Comparison of ENCODE assay signal across 26 cellular contexts in the genomic region with DNA sequence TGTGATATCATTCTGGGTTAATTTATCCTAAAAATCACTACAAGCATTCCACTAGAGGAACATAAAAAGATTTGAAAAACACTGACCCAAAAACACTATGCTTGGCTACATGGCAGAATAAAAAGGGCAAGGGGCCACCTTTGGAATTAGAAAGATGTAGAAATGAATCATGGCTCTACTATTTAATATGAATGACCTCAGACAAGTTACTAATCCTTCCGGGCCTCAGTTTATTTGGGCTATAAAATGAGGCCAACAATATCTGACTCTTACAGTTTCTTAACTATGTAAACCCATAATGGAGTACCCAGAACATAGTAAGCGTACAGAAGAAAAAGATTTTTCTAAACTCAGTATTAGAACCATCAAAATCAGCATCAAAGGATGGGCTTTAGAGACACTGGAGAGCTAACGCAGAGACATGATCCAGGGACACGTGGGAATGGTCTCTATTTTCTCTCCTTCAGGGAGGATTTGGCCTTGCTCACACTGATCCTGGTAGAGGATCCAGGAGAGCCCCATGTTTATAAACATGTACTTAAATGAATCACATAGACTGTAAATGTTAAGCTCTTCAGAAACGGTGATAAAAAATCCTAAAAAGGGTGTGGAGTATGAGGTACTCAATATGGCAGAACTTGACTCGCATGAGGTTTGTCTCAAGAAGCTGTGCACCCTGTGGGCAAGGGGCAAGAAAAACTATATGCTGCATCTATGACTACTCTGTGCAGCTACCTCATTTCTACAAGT.
A peak's percentile ranks its signal among the peaks of the same experiment; 100 is the strongest.
DNase-seq lines count a peak whose midpoint lies in the region; ATAC-seq, FAIRE-seq and TF ChIP-seq lines count a peak whose summit lies in the region.
"Had no signal": no experiment of that assay in that cellular context is flagged by ENCODE, and none has a peak within 500 bp of the region (broad histone marks: within the 10 kb centered on the region; RNA-seq: fewer than 3 reads in every experiment).

No MANE protein-coding gene starts in this region.

- TF ChIP-seq CTCF in choroid plexus epithelial cell (conservative IDR thresholded peaks at IDR 0.05; ENCODE audit: low read depth, low read length): no peak

- FAIRE-seq in urothelium cell line (lab: Jason Lieb, UNC): peak; percentile 99
- FAIRE-seq: D721Med, H54, K562, pancreas, TTC549 had no signal

- peak; percentile 45 for DNase-seq in HS-27A (ENCODE audit: low read depth)
- peak; percentile 58 for DNase-seq in choroid plexus epithelial cell (ENCODE audit: low read depth)
- DNase-seq in hepatic stellate cell (ENCODE audit: low spot score): peak; percentile 17
- DNase-seq in urothelium cell line (ENCODE audit: low spot score): peak; percentile 55
- no peak for DNase-seq in NCI-H2227 (lab: John Stamatoyannopoulos, UW; ENCODE audit: unreplicated experiment)
- DNase-seq: activated CD4-positive, alpha-beta T cell treated with anti-CD3 and anti-CD28 coated beads, Interleukin-2, amount 50 U/mL, for 48 hours; activated naive CD4-positive, alpha-beta T cell treated with anti-CD3 and anti-CD28 coated beads, Interleukin-2, amount 10 ng/mL, durations not matched to agents 7 days and 5 days; amniotic stem cell; CD4-positive, CD25-positive, alpha-beta regulatory T cell; endodermal cell; NCI-H1105 treated with DMSO at 0.1 percent for 48 hours; NCI-H2081 treated with DMSO at 0.1 percent for 48 hours; NCI-H446; NCI-H774; nephron progenitor cell; pancreas; stimulated activated naive CD4-positive, alpha-beta T cell; uterus had no signal

- ATAC-seq in HG03565 (IDR thresholded peaks at IDR 0.05; ENCODE audit: unreplicated experiment): no peak
- no peak for ATAC-seq in HG03432 (IDR thresholded peaks at IDR 0.05; ENCODE audit: unreplicated experiment)
- ATAC-seq: activated CD4-positive, CD25-positive, alpha-beta regulatory T cell treated with anti-CD3 and anti-CD28 coated beads, Interleukin-2, amount 50 U/mL, for 24 hours; K562; sciatic nerve had no signal

- no peak overlapping the region for H3K4me3 ChIP-seq in choroid plexus epithelial cell (ENCODE audit: low read depth, low read length)
- H3K4me3 ChIP-seq: K562, pancreas, uterus had no signal
